Comparison of ENCODE assay signal across 6 cellular contexts in the genomic region with DNA sequence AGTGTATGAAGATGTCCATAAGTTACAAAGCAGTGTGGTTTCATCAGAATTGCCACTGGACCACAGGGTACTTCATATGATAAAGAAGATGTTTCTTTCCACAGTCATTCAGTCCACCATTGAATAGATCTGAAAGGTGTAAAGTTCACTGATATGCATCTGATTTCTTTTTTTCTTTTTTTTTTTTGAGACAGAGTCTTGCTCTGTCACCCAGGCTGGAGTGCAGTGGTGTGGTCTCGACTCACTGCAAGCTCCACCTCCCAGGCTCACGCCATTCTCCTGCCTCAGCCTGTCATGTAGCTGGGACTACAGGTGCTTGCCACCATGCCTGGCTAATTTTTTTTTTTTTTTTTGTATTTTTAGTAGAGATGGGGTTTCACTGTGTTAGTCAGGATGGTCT.
DNase-seq lines count a peak whose midpoint lies in the region; ATAC-seq and TF ChIP-seq lines count a peak whose summit lies in the region.
"Not testable (repeated sequence)": the region's sequence is repeated elsewhere in the genome, so short reads cannot be mapped to it uniquely, and the experiment has no call there.

No MANE protein-coding gene starts in this region.

- peak overlapping the region; percentile 45 for H3K27ac Mint-ChIP-seq in memory B cell

- H3K4me3 ChIP-seq in GM12865 (ENCODE audit: low read depth, low read length): not testable (repeated sequence)

- not testable (repeated sequence) for H3K9me3 Mint-ChIP-seq in memory B cell

- peaks cover 35% of the 10 kb centered on the region for H3K4me1 Mint-ChIP-seq in memory B cell

- DNase-seq in GM12865 (ENCODE audit: low read depth): peak; percentile 33
- peak; percentile 71 for DNase-seq in NAMALWA (ENCODE audit: low spot score)
- peak; percentile 38 for DNase-seq in RPMI8226
- DNase-seq in memory B cell (ENCODE audit: low spot score in 2 of 2): not testable (repeated sequence)

- ATAC-seq in GM18909 (IDR thresholded peaks at IDR 0.05; ENCODE audit: poor library complexity, unreplicated experiment) (peak; percentile 50), HG02678 (IDR thresholded peaks at IDR 0.05; ENCODE audit: unreplicated experiment) (peak; percentile 66)
- ATAC-seq in memory B cell (ENCODE audit: low read depth): not testable (repeated sequence)

- not testable (repeated sequence) for TF ChIP-seq CTCF in GM12865 (IDR thresholded peaks at IDR 0.05; ENCODE audit: insufficient read depth, low read depth, low read length, missing control alignments)

- not testable (repeated sequence) for H3K4me3 Mint-ChIP-seq in memory B cell

- not testable (repeated sequence) for H3K27me3 Mint-ChIP-seq in memory B cell

- H3K36me3 Mint-ChIP-seq in memory B cell: peaks cover 11% of the 10 kb centered on the region
